ENCODE assay signal across 8 cellular contexts in genomic region chr4:140308366-140309123, GRCh38.
DNase-seq lines count a peak whose midpoint lies in the region; ATAC-seq, FAIRE-seq and TF ChIP-seq lines count a peak whose summit lies in the region.

No MANE protein-coding gene starts in this region.

- WGBS in psoas muscle, 3 donors: 14 to 36% (median 22%) methylated on average over 11 of the region's 11 CpGs

- no peak overlapping the region for H3K4me3 ChIP-seq in fibroblast of lung (replicated peaks in 1 of 4; ENCODE audit: control extremely low read depth in 1 of 4, insufficient read depth in 1 of 4, low read depth in 3 of 4, low read length in 4 of 4)
- H3K4me3 ChIP-seq in psoas muscle: peak overlapping the region; percentile 43

- TF ChIP-seq CTCF in fibroblast of lung (conservative IDR thresholded peaks at IDR 0.05 in 1 of 2, IDR thresholded peaks at IDR 0.05 in 1 of 2; ENCODE audit: low read depth in 1 of 2, low read length in 2 of 2) (no peak), psoas muscle (IDR thresholded peaks at IDR 0.05) (no peak)

- no peaks in the 10 kb centered on the region for H3K36me3 ChIP-seq in fibroblast of lung (ENCODE audit: control insufficient read depth, insufficient read depth, low read length)
- H3K36me3 ChIP-seq in psoas muscle (ENCODE audit: insufficient read depth in 1 of 2, low read depth in 1 of 2): no peaks in the 10 kb centered on the region

- H3K79me2 ChIP-seq in fibroblast of lung (ENCODE audit: control insufficient read depth, insufficient read depth, low read length): no peaks in the 10 kb centered on the region

- H3K27me3 ChIP-seq in fibroblast of lung (ENCODE audit: control insufficient read depth, insufficient read depth, low read length) (no peaks in the 10 kb centered on the region), psoas muscle (ENCODE audit: insufficient read depth in 3 of 3, low read length in 2 of 3) (no peaks in the 10 kb centered on the region)

- peak overlapping the region; percentile 39 for H3K4me2 ChIP-seq in fibroblast of lung (ENCODE audit: extremely low read depth, insufficient read depth, low read length)

- H3K27ac ChIP-seq in fibroblast of lung (ENCODE audit: insufficient read depth, low read length): peak overlapping the region; percentile 81
- H3K27ac ChIP-seq in psoas muscle: peak overlapping the region; percentile 88

- H4K20me1 ChIP-seq in fibroblast of lung (ENCODE audit: control insufficient read depth, extremely low read depth, insufficient read depth, low read length): no peaks in the 10 kb centered on the region

- no peak overlapping the region for H2AFZ ChIP-seq in fibroblast of lung (ENCODE audit: low read length)

- FAIRE-seq in RCC 7860 (lab: Jason Lieb, UNC): no peak

- intact Hi-C loops in psoas muscle (cut with DNase I): no loop called here

- H3K9ac ChIP-seq in fibroblast of lung (ENCODE audit: insufficient read depth, low read length): no peak overlapping the region

- ATAC-seq in psoas muscle (peak; percentile 95 to 98 (median 97)), GM19467 (IDR thresholded peaks at IDR 0.05; ENCODE audit: unreplicated experiment) (no peak)

- DNase-seq in GM03348 (ENCODE audit: low spot score) (peak; percentile 79), RCC 7860 (ENCODE audit: low spot score) (peak; percentile 11), fibroblast of lung (ENCODE audit: low read depth in 2 of 2) (peak; percentile 96 to 98), psoas muscle (peak; percentile 75 to 91), NCI-H82 (lab: John Stamatoyannopoulos, UW) (no peak)
- no peak for DNase-seq in effector CD8-positive, alpha-beta T cell (lab: John Stamatoyannopoulos, UW)
- DNase-seq in activated CD8-positive, alpha-beta memory T cell treated with anti-CD3 and anti-CD28 coated beads, Interleukin-2, amount 50 U/mL, for 4 hours: no peak

- H3K9me3 ChIP-seq in fibroblast of lung (ENCODE audit: control insufficient read depth, insufficient read depth, low read depth, low read length) (no peaks in the 10 kb centered on the region), psoas muscle (no peaks in the 10 kb centered on the region)

- peaks cover 17% of the 10 kb centered on the region for H3K4me1 ChIP-seq in fibroblast of lung (ENCODE audit: control insufficient read depth, extremely low read depth, insufficient read depth, low read length)
- peaks cover 20% of the 10 kb centered on the region for H3K4me1 ChIP-seq in psoas muscle

Comparison
In these comparisons a context has a peak if more than half of its experiments do, and no peak if none do; other contexts are left out.
1. DNase-seq: peak in GM03348 (single experiment), RCC 7860 (single experiment), fibroblast of lung (2 of 2) and psoas muscle (2 of 2); none in NCI-H82 (single experiment), effector CD8-positive, alpha-beta T cell (single experiment) and activated CD8-positive, alpha-beta memory T cell treated with anti-CD3 and anti-CD28 coated beads, Interleukin-2, amount 50 U/mL, for 4 hours (single experiment).